ENCODE assay signal across 15 cellular contexts in genomic region chr3:187916072-187916471, GRCh38.
DNase-seq lines count a peak whose midpoint lies in the region; ATAC-seq, FAIRE-seq and TF ChIP-seq lines count a peak whose summit lies in the region.
"Had no signal": no experiment of that assay in that cellular context is flagged by ENCODE, and none has a peak within 500 bp of the region (broad histone marks: within the 10 kb centered on the region; RNA-seq: fewer than 3 reads in every experiment).

No MANE protein-coding gene starts in this region.

- TF ChIP-seq EP300 in H1 (IDR thresholded peaks at IDR 0.05; ENCODE audit: borderline replicate concordance in 1 of 2, low read depth in 2 of 2, low read length in 2 of 2) (no peak), suprapubic skin (IDR thresholded peaks at IDR 0.05) (no peak)

- H2BK5ac ChIP-seq in H1 (ENCODE audit: low read depth, low read length): no peak overlapping the region

- no peaks in the 10 kb centered on the region for H3K79me1 ChIP-seq in H1 (ENCODE audit: low read depth, low read length)

- no peak for FAIRE-seq in H1 (lab: Jason Lieb, UNC)

- no peak overlapping the region for H3K56ac ChIP-seq in H1 (replicated peaks; ENCODE audit: insufficient read length, low read depth, low read length)

- H2AFZ ChIP-seq in GM23248: 0 out of 2 replicates have a peak overlapping the region, but pooled peaks have one; percentile 29
- peak overlapping the region; percentile 74 for H2AFZ ChIP-seq in Loucy (ENCODE audit: low read length)
- no peak overlapping the region for H2AFZ ChIP-seq in H1 (ENCODE audit: low read length)

- H3K18ac ChIP-seq in H1 (ENCODE audit: extremely low read depth, low read length): no peak overlapping the region

- H3K14ac ChIP-seq in H1 (ENCODE audit: insufficient read length): no peak overlapping the region

- ATAC-seq in HG03159 (IDR thresholded peaks at IDR 0.05; ENCODE audit: unreplicated experiment): no peak
- ATAC-seq in HG03095 (IDR thresholded peaks at IDR 0.05; ENCODE audit: unreplicated experiment): no peak

- H2BK12ac ChIP-seq in H1 (ENCODE audit: low read depth, low read length): no peak overlapping the region

- H3K27ac ChIP-seq in GM23248: no peak overlapping the region
- H3K27ac ChIP-seq in H1 (ENCODE audit: low read depth, low read length): no peak overlapping the region
- H3K27ac ChIP-seq in suprapubic skin: peak overlapping the region; percentile 89

- no peak overlapping the region for H4K8ac ChIP-seq in H1 (ENCODE audit: extremely low read depth, insufficient read depth, low read length)

- no peak overlapping the region for H2BK15ac ChIP-seq in H1 (ENCODE audit: low read length)

- WGBS in GM23248 (ENCODE audit: low coverage in 1 of 2, low lambda C conversion rate in 2 of 2, missing lambda C conversion rate in 2 of 2), 2 experiments: 64 to 71% methylated on average over 2 of the region's 2 CpGs
- 62% methylated on average over 2 of the region's 2 CpGs; no CpG with 5 or more reads in 1 of the 2 experiments for WGBS in H1 (ENCODE audit: extremely low coverage in 1 of 2, insufficient coverage in 1 of 2, insufficient read length in 1 of 2, insufficient replicate concordance in 2 of 2, low coverage in 1 of 2, low lambda C conversion rate in 2 of 2, missing lambda C conversion rate in 1 of 2), 2 experiments
- WGBS in suprapubic skin: 54% methylated on average over 2 of the region's 2 CpGs

- H3K9me3 ChIP-seq in GM23248 (ENCODE audit: low read depth): no peaks in the 10 kb centered on the region
- H3K9me3 ChIP-seq in Loucy (ENCODE audit: insufficient read depth, low read depth, low read length): no peaks in the 10 kb centered on the region
- no peaks in the 10 kb centered on the region; a peak in 1 of 4 replicates for H3K9me3 ChIP-seq in H1 (ENCODE audit: insufficient read depth in 2 of 2, low read depth in 1 of 2, low read length in 1 of 2)
- no peaks in the 10 kb centered on the region for H3K9me3 ChIP-seq in suprapubic skin

- no peak overlapping the region for H3K9ac ChIP-seq in GM23248
- peak overlapping the region; percentile 30 for H3K9ac ChIP-seq in Loucy (ENCODE audit: low read depth, low read length, poor library complexity, severe bottlenecking)
- no peak overlapping the region for H3K9ac ChIP-seq in H1 (replicated peaks in 1 of 4; ENCODE audit: extremely low read depth in 1 of 4, low read depth in 3 of 4, low read length in 3 of 4)

- H4K20me1 ChIP-seq in GM23248 (ENCODE audit: insufficient read depth): no peaks in the 10 kb centered on the region
- no peaks in the 10 kb centered on the region for H4K20me1 ChIP-seq in Loucy (ENCODE audit: insufficient read depth, low read length, poor library complexity, severe bottlenecking)
- no peaks in the 10 kb centered on the region for H4K20me1 ChIP-seq in H1 (replicated peaks in 1 of 2; ENCODE audit: control insufficient read depth in 1 of 2, insufficient read depth in 2 of 2, low read length in 2 of 2)

- H3K4me2 ChIP-seq in GM23248 (ENCODE audit: unreplicated experiment) (no peak overlapping the region), Loucy (ENCODE audit: low read depth, low read length, poor library complexity, severe bottlenecking) (peak overlapping the region; percentile 11), H1 (ENCODE audit: insufficient read depth in 1 of 2, low read depth in 2 of 2, low read length in 2 of 2) (no peak overlapping the region)

- no peak overlapping the region for H3K23ac ChIP-seq in H1 (ENCODE audit: insufficient read length)

- H3K36me3 ChIP-seq in GM23248 (ENCODE audit: low read depth) (no peaks in the 10 kb centered on the region), Loucy (ENCODE audit: insufficient read depth, low read length) (no peaks in the 10 kb centered on the region), H1 (ENCODE audit: control insufficient read depth in 2 of 4, insufficient read depth in 4 of 4, low read length in 3 of 4) (no peaks in the 10 kb centered on the region), suprapubic skin (no peaks in the 10 kb centered on the region)

- H3K79me2 ChIP-seq in GM23248 (ENCODE audit: insufficient read depth): no peaks in the 10 kb centered on the region
- no peaks in the 10 kb centered on the region for H3K79me2 ChIP-seq in Loucy (ENCODE audit: insufficient read depth, low read length)
- no peaks in the 10 kb centered on the region for H3K79me2 ChIP-seq in H1 (ENCODE audit: control insufficient read depth in 1 of 2, insufficient read depth in 2 of 2, low read length in 2 of 2)

- no peak overlapping the region for H4K91ac ChIP-seq in H1 (replicated peaks; ENCODE audit: insufficient read length, low read length)

- H3K9me2 ChIP-seq in GM23248 (ENCODE audit: insufficient read depth) (no peaks in the 10 kb centered on the region), Loucy (replicated peaks; ENCODE audit: low read depth, low read length) (no peaks in the 10 kb centered on the region)

- no peak overlapping the region for H3K4me3 ChIP-seq in GM23248
- H3K4me3 ChIP-seq in Loucy (ENCODE audit: low read length, poor library complexity, severe bottlenecking): no peak overlapping the region
- H3K4me3 ChIP-seq in H1 (ENCODE audit: extremely low read depth in 1 of 4, insufficient read depth in 2 of 4, low read depth in 3 of 4, low read length in 4 of 4): no peak overlapping the region
- H3K4me3 ChIP-seq in suprapubic skin: no peak overlapping the region

- no peak overlapping the region for H3K4ac ChIP-seq in H1 (replicated peaks; ENCODE audit: insufficient read length, low read depth, low read length)

- TF ChIP-seq POLR2A in H1 (IDR thresholded peaks at IDR 0.05; ENCODE audit: control extremely low read depth in 1 of 2, low read depth in 2 of 2, low read length in 2 of 2) (no peak), suprapubic skin (IDR thresholded peaks at IDR 0.05) (no peak)

- CTCF ChIA-PET in H1 (lab: Charles Lee; ENCODE audit: partially characterized antibody): interaction anchor here (1.0 to 1.2 kb wide), 2 partner anchors 14 to 26 kb away, joined by 3 read pairs; no protein-coding TSS in a partner anchor

- no peak for TF ChIP-seq RAD21 in H1 (IDR thresholded peaks at IDR 0.05 in 1 of 2, conservative IDR thresholded peaks at IDR 0.05 in 1 of 2; ENCODE audit: low read depth in 2 of 2, low read length in 2 of 2)

- POLR2A ChIA-PET in H1 (lab: Charles Lee; ENCODE audit: partially characterized antibody): interaction anchor here (0.8 kb wide), 1 partner anchor 39 kb away, joined by 3 read pairs; no protein-coding TSS in a partner anchor

- TF ChIP-seq CTCF in Loucy (conservative IDR thresholded peaks at IDR 0.05; ENCODE audit: low read length) (no peak), H1 (IDR thresholded peaks at IDR 0.05; ENCODE audit: control extremely low read depth in 1 of 3, insufficient read depth in 1 of 3, low read depth in 1 of 3, low read length in 3 of 3) (no peak), suprapubic skin (IDR thresholded peaks at IDR 0.05) (no peak), GM20000 (IDR thresholded peaks at IDR 0.05; ENCODE audit: extremely low read depth, missing control alignments) (no peak)

- H3K23me2 ChIP-seq in H1 (ENCODE audit: low read depth, low read length): no peaks in the 10 kb centered on the region

- H4K5ac ChIP-seq in H1 (ENCODE audit: insufficient read length, low read depth, low read length): no peak overlapping the region

- H3K4me1 ChIP-seq in GM23248 (ENCODE audit: insufficient read depth) (peaks cover 3% of the 10 kb centered on the region; the same call in 1 of the 2 replicates), Loucy (ENCODE audit: insufficient read depth, low read length, poor library complexity, severe bottlenecking) (peaks cover 79% of the 10 kb centered on the region), H1 (replicated peaks in 1 of 4; ENCODE audit: control insufficient read depth in 3 of 4, insufficient read depth in 4 of 4, low read length in 3 of 4) (peaks cover 2 to 25% (median 17%) of the 10 kb centered on the region in 4 experiments; a peak in 6 of 7 replicates), suprapubic skin (peaks cover 80% of the 10 kb centered on the region)

- no peak for DNase-seq in GM23248
- no peak for DNase-seq in H1 (ENCODE audit: low read depth in 1 of 2, low spot score in 2 of 2)
- DNase-seq in suprapubic skin (ENCODE audit: low spot score in 2 of 2): no peak
- no peak for DNase-seq in GM20000 (ENCODE audit: low spot score)
- DNase-seq: Calu3; CD4-positive, alpha-beta memory T cell; H7; NCI-H1417 treated with DMSO at 0.1 percent for 48 hours; NCI-H1930; NCI-H446; NCI-H69; T-helper 1 cell had no signal

- no peaks in the 10 kb centered on the region for H3K27me3 ChIP-seq in GM23248 (replicated peaks; ENCODE audit: insufficient read depth)
- no peaks in the 10 kb centered on the region for H3K27me3 ChIP-seq in Loucy (ENCODE audit: insufficient read depth, low read length, poor library complexity, severe bottlenecking)
- no peaks in the 10 kb centered on the region; a peak in 1 of 7 replicates for H3K27me3 ChIP-seq in H1 (replicated peaks in 1 of 4; ENCODE audit: control insufficient read depth in 3 of 4, extremely low read depth in 1 of 4, insufficient read depth in 3 of 4, low read length in 3 of 4)
- H3K27me3 ChIP-seq in suprapubic skin: no peaks in the 10 kb centered on the region

- 0 out of 2 replicates have a peak overlapping the region, but pooled peaks have one; percentile 11 for H2BK20ac ChIP-seq in H1 (ENCODE audit: low read length)

- in situ Hi-C loops in GM23248 (cut with MboI): no loop called here

- H2BK120ac ChIP-seq in H1 (replicated peaks; ENCODE audit: low read depth, low read length): no peak overlapping the region

- no peak overlapping the region for H2AK5ac ChIP-seq in H1 (ENCODE audit: low read depth, low read length)

- H3F3A ChIP-seq in GM23248 (ENCODE audit: insufficient read depth) (no peaks in the 10 kb centered on the region; the same call in 1 of the 2 replicates), Loucy (ENCODE audit: low read depth) (no peaks in the 10 kb centered on the region)

TF ChIP-seq in H1, 55 proteins besides CTCF, POLR2A, EP300 and RAD21 (continues in another document):
- TF ChIP-seq POU5F1 (IDR thresholded peaks at IDR 0.05; ENCODE audit: low read depth, low read length) (no peak), RNF2 (IDR thresholded peaks at IDR 0.05; ENCODE audit: borderline replicate concordance, low read depth, low read length, missing control alignments, poor library complexity, severe bottlenecking) (no peak), RBBP5 (IDR thresholded peaks at IDR 0.05; ENCODE audit: borderline replicate concordance, low read depth, low read length) (no peak), NRF1 (IDR thresholded peaks at IDR 0.05; ENCODE audit: low read depth, low read length) (no peak), POLR2AphosphoS5 (IDR thresholded peaks at IDR 0.05; ENCODE audit: low read depth, low read length) (no peak), SAP30 (IDR thresholded peaks at IDR 0.05; ENCODE audit: insufficient read depth, insufficient replicate concordance, low read length) (no peak), BRCA1 (IDR thresholded peaks at IDR 0.05; ENCODE audit: low read depth, low read length) (no peak), HDAC2 (IDR thresholded peaks at IDR 0.05; ENCODE audit: borderline replicate concordance in 1 of 2, low read depth in 2 of 2, low read length in 2 of 2) (no peak), TAF7 (optimal IDR thresholded peaks at IDR 0.05; ENCODE audit: borderline replicate concordance, low read depth, low read length) (no peak), NANOG (IDR thresholded peaks at IDR 0.05; ENCODE audit: insufficient read depth, low read depth, low read length, poor library complexity, severe bottlenecking) (no peak)
